2 cellular contexts compared by ENCODE assay signal in genomic region chr3:177447938-177448337, GRCh38.
TF ChIP-seq lines count a peak whose summit lies in the region.

No MANE protein-coding gene starts in this region.

TF ChIP-seq in HepG2, 621 proteins besides CTCF, POLR2A, EP300 and RAD21:
- no peak for TF ChIP-seq REL (CRISPR knock-in tag; conservative IDR thresholded peaks at IDR 0.05)
- no peak for TF ChIP-seq ZFP36L1 (CRISPR knock-in tag; IDR thresholded peaks at IDR 0.05)
- TF ChIP-seq ZNF629 (CRISPR knock-in tag; conservative IDR thresholded peaks at IDR 0.05), result 0 out of 2 replicates have a peak, but pooled peaks have one; percentile 36

TF ChIP-seq in K562, 482 proteins besides CTCF, POLR2A, EP300 and RAD21:
- TF ChIP-seq CCNT2 (IDR thresholded peaks at IDR 0.05; ENCODE audit: borderline replicate concordance, extremely low read depth, insufficient read length, low read depth, low read length) (no peak), RBM25 (IDR thresholded peaks at IDR 0.05; ENCODE audit: low read depth, low read length, severe bottlenecking) (peak; percentile 73)
